ENCODE assay signal across 13 cellular contexts in genomic region chr14:68146812-68147211, GRCh38.
DNase-seq lines count a peak whose midpoint lies in the region; ATAC-seq and TF ChIP-seq lines count a peak whose summit lies in the region.
"Had no signal": no experiment of that assay in that cellular context is flagged by ENCODE, and none has a peak within 500 bp of the region (broad histone marks: within the 10 kb centered on the region; RNA-seq: fewer than 3 reads in every experiment).

No MANE protein-coding gene starts in this region.

- peaks cover 0 to 2% (median 0%) of the 10 kb centered on the region in 3 donors for H3K9me3 ChIP-seq in skeletal muscle tissue (ENCODE audit: control insufficient read depth in 3 of 3, low read length in 3 of 3)

- H3K36me3 ChIP-seq in skeletal muscle tissue (ENCODE audit: control insufficient read depth in 3 of 3, insufficient read depth in 3 of 3, low read length in 3 of 3), result no peaks in the 10 kb centered on the region

- peak overlapping the region; percentile 32 for H3K27ac ChIP-seq in foreskin keratinocyte
- peak overlapping the region; percentile 32 for H3K27ac ChIP-seq in skeletal muscle tissue (ENCODE audit: low read depth, low read length)

- no peak for TF ChIP-seq CTCF in foreskin keratinocyte (conservative IDR thresholded peaks at IDR 0.05)

- H3K4me1 ChIP-seq in foreskin keratinocyte (peaks cover 46% of the 10 kb centered on the region), skeletal muscle tissue (ENCODE audit: control insufficient read depth in 3 of 3, insufficient read depth in 3 of 3, low read length in 3 of 3) (peaks cover 23 to 33% (median 27%) of the 10 kb centered on the region in 3 donors)

- H3K27me3 ChIP-seq in foreskin keratinocyte (no peaks in the 10 kb centered on the region), skeletal muscle tissue (ENCODE audit: control insufficient read depth in 3 of 3, insufficient read depth in 3 of 3, low read length in 3 of 3) (no peaks in the 10 kb centered on the region)

- H3K9ac ChIP-seq in skeletal muscle tissue (ENCODE audit: low read depth in 1 of 3, low read length in 3 of 3), result no peak overlapping the region

- H3K4me3 ChIP-seq in skeletal muscle tissue (ENCODE audit: low read length in 3 of 3), result peak overlapping the region in 1 of 3 donors; percentile 39
- H3K4me3 ChIP-seq: K562 had no signal

- DNase-seq in ELR (ENCODE audit: low read depth) (peak; percentile 96), foreskin keratinocyte (peak; percentile 84 to 93), NCI-H748 (lab: John Stamatoyannopoulos, UW; ENCODE audit: unreplicated experiment) (no peak), hippocampal formation (lab: John Stamatoyannopoulos, UW) (no peak), NCI-H774 (lab: John Stamatoyannopoulos, UW) (no peak)
- DNase-seq: H7, head of caudate nucleus, retina had no signal

- ATAC-seq in SK-N-SH treated with all-trans-retinoic acid at 6 μM for 48 hours, result peak; percentile 86
- ATAC-seq in foreskin keratinocyte, result peak; percentile 61
- ATAC-seq in GM21529 (IDR thresholded peaks at IDR 0.05; ENCODE audit: unreplicated experiment), result no peak
- ATAC-seq: activated T-helper 17 cell treated with anti-CD3 and anti-CD28 coated beads, Interleukin-2, amount 50 U/mL, for 72 hours; K562 had no signal

TF ChIP-seq in SK-N-SH treated with all-trans-retinoic acid at 6 μM for 48 hours, 23 proteins besides CTCF, POLR2A, EP300 and RAD21:
- peak; percentile 95 for TF ChIP-seq ISL1 (CRISPR knock-in tag; IDR thresholded peaks at IDR 0.05)
- TF ChIP-seq ESRRG (CRISPR knock-in tag; IDR thresholded peaks at IDR 0.05), result no peak
- peak; percentile 76; the same call in 1 of the 2 replicates for TF ChIP-seq ZC3H10 (CRISPR knock-in tag; IDR thresholded peaks at IDR 0.05)
- TF ChIP-seq PATZ1 (CRISPR knock-in tag; IDR thresholded peaks at IDR 0.05; ENCODE audit: borderline replicate concordance), result peak; percentile 34; the same call in 1 of the 2 replicates
- TF ChIP-seq TOX (CRISPR knock-in tag; IDR thresholded peaks at IDR 0.05; ENCODE audit: borderline replicate concordance), result peak; percentile 66

Comparison
In these comparisons a context has a peak if more than half of its experiments do, and no peak if none do; other contexts are left out.
1. DNase-seq: peak in ELR (single experiment) and foreskin keratinocyte (2 of 2); none in NCI-H748 (single experiment), hippocampal formation (0 of 2) and NCI-H774 (single experiment).